In the genomic region with DNA sequence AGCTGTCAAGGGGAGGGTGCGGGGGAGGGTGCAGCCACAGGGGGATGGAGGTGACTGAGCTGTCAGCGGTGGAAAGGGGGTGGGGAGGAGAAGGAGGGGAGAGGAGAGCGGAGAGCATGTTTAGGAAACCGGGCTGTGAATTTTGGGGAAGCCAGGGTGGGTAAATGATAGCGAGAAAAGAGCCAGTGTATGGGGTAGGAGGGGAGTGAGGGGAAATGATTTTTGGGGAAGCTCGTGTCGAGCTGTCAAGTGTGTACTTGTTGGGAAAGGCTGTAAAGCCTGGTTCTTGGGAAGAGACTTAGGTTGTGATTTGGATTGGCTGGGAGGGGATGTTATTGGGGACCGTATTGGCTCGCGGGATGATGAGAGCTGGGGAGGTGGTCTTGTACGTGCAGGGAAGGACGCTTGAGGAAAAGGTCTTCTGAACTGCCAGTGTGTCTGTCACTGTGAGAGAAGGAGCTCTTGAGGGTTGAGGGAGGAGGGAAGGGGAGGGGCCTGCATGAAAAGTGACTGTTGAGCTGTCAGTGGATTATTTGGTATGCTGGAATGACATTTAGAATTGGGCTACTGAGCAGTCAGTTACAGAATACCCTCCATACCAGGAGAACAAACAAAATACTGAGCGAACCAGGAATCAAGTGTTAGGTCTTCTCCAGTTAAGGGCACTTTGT, we compare ENCODE assay signal across 1 cellular context.
TF ChIP-seq lines count a peak whose summit lies in the region.

No MANE protein-coding gene starts in this region.

TF ChIP-seq in HepG2, 621 proteins besides CTCF, POLR2A, EP300 and RAD21 (continued from another document):
- TF ChIP-seq TBL1XR1 (IDR thresholded peaks at IDR 0.05; ENCODE audit: borderline replicate concordance, low read length, partially characterized antibody) (no peak), ZNF788 (CRISPR knock-in tag; IDR thresholded peaks at IDR 0.05; ENCODE audit: borderline replicate concordance) (no peak; the same call in 1 of the 2 replicates), TIGD3 (CRISPR knock-in tag; IDR thresholded peaks at IDR 0.05; ENCODE audit: borderline replicate concordance) (no peak), SAP130 (CRISPR knock-in tag; IDR thresholded peaks at IDR 0.05; ENCODE audit: low read depth) (peak; percentile 90), PRMT3 (CRISPR knock-in tag; IDR thresholded peaks at IDR 0.05; ENCODE audit: borderline replicate concordance, low read depth) (no peak), CBX1 (IDR thresholded peaks at IDR 0.05; ENCODE audit: low read depth) (no peak), ZNF207 (IDR thresholded peaks at IDR 0.05; ENCODE audit: borderline replicate concordance) (no peak), HBP1 (CRISPR knock-in tag; IDR thresholded peaks at IDR 0.05; ENCODE audit: low read depth) (0 out of 2 replicates have a peak, but pooled peaks have one; percentile 26)
- TF ChIP-seq, protein P1, sequence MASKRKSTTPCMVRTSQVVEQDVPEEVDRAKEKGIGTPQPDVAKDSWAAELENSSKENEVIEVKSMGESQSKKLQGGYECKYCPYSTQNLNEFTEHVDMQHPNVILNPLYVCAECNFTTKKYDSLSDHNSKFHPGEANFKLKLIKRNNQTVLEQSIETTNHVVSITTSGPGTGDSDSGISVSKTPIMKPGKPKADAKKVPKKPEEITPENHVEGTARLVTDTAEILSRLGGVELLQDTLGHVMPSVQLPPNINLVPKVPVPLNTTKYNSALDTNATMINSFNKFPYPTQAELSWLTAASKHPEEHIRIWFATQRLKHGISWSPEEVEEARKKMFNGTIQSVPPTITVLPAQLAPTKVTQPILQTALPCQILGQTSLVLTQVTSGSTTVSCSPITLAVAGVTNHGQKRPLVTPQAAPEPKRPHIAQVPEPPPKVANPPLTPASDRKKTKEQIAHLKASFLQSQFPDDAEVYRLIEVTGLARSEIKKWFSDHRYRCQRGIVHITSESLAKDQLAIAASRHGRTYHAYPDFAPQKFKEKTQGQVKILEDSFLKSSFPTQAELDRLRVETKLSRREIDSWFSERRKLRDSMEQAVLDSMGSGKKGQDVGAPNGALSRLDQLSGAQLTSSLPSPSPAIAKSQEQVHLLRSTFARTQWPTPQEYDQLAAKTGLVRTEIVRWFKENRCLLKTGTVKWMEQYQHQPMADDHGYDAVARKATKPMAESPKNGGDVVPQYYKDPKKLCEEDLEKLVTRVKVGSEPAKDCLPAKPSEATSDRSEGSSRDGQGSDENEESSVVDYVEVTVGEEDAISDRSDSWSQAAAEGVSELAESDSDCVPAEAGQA (IDR thresholded peaks at IDR 0.05; ENCODE audit: low read depth) = no peak
- TF ChIP-seq, protein P1 (CRISPR knock-in tag; IDR thresholded peaks at IDR 0.05; ENCODE audit: borderline replicate concordance) = no peak
- TF ChIP-seq, protein P2, sequence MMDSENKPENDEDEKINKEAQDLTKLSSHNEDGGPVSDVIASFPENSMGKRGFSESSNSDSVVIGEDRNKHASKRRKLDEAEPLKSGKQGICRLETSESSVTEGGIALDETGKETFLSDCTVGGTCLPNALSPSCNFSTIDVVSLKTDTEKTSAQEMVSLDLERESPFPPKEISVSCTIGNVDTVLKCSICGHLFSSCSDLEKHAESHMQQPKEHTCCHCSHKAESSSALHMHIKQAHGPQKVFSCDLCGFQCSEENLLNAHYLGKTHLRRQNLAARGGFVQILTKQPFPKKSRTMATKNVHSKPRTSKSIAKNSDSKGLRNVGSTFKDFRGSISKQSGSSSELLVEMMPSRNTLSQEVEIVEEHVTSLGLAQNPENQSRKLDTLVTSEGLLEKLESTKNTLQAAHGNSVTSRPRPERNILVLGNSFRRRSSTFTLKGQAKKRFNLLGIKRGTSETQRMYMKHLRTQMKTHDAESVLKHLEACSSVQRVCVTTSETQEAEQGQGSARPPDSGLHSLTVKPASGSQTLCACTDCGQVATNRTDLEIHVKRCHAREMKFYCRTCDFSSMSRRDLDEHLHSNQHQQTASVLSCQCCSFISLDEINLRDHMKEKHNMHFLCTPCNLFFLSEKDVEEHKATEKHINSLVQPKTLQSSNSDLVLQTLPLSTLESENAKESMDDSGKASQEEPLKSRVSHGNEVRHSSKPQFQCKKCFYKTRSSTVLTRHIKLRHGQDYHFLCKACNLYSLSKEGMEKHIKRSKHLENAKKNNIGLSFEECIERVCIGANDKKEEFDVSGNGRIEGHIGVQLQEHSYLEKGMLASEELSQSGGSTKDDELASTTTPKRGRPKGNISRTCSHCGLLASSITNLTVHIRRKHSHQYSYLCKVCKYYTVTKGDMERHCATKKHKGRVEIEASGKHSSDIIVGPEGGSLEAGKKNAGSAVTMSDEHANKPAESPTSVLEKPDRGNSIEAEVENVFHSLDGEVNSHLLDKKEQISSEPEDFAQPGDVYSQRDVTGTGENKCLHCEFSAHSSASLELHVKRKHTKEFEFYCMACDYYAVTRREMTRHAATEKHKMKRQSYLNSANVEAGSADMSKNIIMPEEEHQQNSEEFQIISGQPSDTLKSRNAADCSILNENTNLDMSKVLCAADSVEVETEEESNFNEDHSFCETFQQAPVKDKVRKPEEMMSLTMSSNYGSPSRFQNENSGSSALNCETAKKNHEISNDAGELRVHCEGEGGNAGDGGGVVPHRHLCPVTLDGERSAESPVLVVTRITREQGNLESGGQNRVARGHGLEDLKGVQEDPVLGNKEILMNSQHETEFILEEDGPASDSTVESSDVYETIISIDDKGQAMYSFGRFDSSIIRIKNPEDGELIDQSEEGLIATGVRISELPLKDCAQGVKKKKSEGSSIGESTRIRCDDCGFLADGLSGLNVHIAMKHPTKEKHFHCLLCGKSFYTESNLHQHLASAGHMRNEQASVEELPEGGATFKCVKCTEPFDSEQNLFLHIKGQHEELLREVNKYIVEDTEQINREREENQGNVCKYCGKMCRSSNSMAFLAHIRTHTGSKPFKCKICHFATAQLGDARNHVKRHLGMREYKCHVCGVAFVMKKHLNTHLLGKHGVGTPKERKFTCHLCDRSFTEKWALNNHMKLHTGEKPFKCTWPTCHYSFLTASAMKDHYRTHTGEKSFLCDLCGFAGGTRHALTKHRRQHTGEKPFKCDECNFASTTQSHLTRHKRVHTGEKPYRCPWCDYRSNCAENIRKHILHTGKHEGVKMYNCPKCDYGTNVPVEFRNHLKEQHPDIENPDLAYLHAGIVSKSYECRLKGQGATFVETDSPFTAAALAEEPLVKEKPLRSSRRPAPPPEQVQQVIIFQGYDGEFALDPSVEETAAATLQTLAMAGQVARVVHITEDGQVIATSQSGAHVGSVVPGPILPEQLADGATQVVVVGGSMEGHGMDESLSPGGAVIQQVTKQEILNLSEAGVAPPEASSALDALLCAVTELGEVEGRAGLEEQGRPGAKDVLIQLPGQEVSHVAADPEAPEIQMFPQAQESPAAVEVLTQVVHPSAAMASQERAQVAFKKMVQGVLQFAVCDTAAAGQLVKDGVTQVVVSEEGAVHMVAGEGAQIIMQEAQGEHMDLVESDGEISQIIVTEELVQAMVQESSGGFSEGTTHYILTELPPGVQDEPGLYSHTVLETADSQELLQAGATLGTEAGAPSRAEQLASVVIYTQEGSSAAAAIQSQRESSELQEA (CRISPR knock-in tag; IDR thresholded peaks at IDR 0.05; ENCODE audit: not compliant biosample characterization) = peak; percentile 79
